In the genomic region with DNA sequence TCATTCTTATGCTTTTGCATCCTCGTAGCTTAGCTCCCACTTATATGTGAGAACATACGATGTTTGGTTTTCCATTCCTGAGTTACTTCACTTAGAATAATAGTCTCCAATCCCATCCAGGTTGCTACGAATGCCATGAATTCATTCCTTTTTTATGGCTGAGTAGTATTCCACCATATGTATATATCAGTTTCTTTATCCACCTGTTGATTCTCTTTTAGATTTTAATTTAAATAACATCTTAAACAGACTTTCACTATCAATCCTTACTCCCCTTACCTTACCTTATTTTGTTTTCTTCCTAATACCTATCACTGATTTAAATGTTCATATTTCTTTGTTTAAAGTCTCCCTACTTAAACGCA, we compare ENCODE assay signal across 9 cellular contexts. TPM values are rescaled to one million over a fixed set of nuclear protein-coding genes. Genes with fewer than 3 reads are reported as not detected.
DNase-seq lines count a peak whose midpoint lies in the region; ATAC-seq, FAIRE-seq and TF ChIP-seq lines count a peak whose summit lies in the region.
"Had no signal": no experiment of that assay in that cellular context is flagged by ENCODE, and none has a peak within 500 bp of the region (broad histone marks: within the 10 kb centered on the region; RNA-seq: fewer than 3 reads in every experiment).

No MANE protein-coding gene starts in this region.

- TF ChIP-seq POLR2A in GM12891 (IDR thresholded peaks at IDR 0.05; ENCODE audit: low read depth, low read length) = no peak

- no peaks in the 10 kb centered on the region for H3K9me3 ChIP-seq in SK-N-MC (ENCODE audit: low read depth, low read length)

- H3K4me3 ChIP-seq in GM12864 (ENCODE audit: low read depth, low read length) = peak overlapping the region; percentile 71; the same call in 1 of the 2 replicates
- peak overlapping the region; percentile 89 for H3K4me3 ChIP-seq in SK-N-MC
- peak overlapping the region; percentile 75 for H3K4me3 ChIP-seq in fibroblast of mammary gland (ENCODE audit: control insufficient read depth, low read depth, low read length)
- H3K4me3 ChIP-seq in retinal pigment epithelial cell (ENCODE audit: low read length) = peak overlapping the region; percentile 69

- peak overlapping the region; percentile 87 for H3K9ac ChIP-seq in SK-N-MC (ENCODE audit: insufficient read length)

- H3K36me3 ChIP-seq in SK-N-MC (ENCODE audit: insufficient read depth, low read length) = peaks cover 7% of the 10 kb centered on the region; the same call in 1 of the 2 replicates

- no peak for DNase-seq in GM12864 (ENCODE audit: low read depth)
- DNase-seq in SK-N-MC (ENCODE audit: low read depth, low spot score) = no peak
- DNase-seq in fibroblast of mammary gland (ENCODE audit: low read depth) = no peak
- DNase-seq in retinal pigment epithelial cell (ENCODE audit: low read depth) = no peak
- DNase-seq in NCI-H82 treated with DMSO at 0.1 percent for 48 hours (lab: John Stamatoyannopoulos, UW; ENCODE audit: unreplicated experiment) = no peak
- no peak for DNase-seq in GM12891 (ENCODE audit: insufficient read length, low spot score)
- DNase-seq in NCI-H748 (lab: John Stamatoyannopoulos, UW; ENCODE audit: unreplicated experiment) = no peak

- no peak for FAIRE-seq in GM12891 (lab: Jason Lieb, UNC)
- FAIRE-seq: endometrium had no signal

- H3K27ac ChIP-seq in SK-N-MC = no peak overlapping the region; the same call in 1 of the 2 replicates

- no peak for ATAC-seq in GM18858 (IDR thresholded peaks at IDR 0.05; ENCODE audit: unreplicated experiment)

- TF ChIP-seq CTCF in GM12864 (IDR thresholded peaks at IDR 0.05; ENCODE audit: low read depth, low read length, missing control alignments) (no peak), fibroblast of mammary gland (conservative IDR thresholded peaks at IDR 0.05; ENCODE audit: control insufficient read depth, insufficient read depth, low read depth, low read length) (no peak), retinal pigment epithelial cell (conservative IDR thresholded peaks at IDR 0.05; ENCODE audit: low read depth, low read length) (no peak)

TF ChIP-seq in GM12891, 5 proteins besides CTCF, POLR2A, EP300 and RAD21:
- no peak for TF ChIP-seq TAF1 (IDR thresholded peaks at IDR 0.05; ENCODE audit: low read depth, low read length)
- TF ChIP-seq POLR2AphosphoS5 (IDR thresholded peaks at IDR 0.05; ENCODE audit: low read depth, low read length) = no peak
- TF ChIP-seq POU2F2 (IDR thresholded peaks at IDR 0.05; ENCODE audit: low read depth, low read length) = no peak
- no peak for TF ChIP-seq SPI1 (IDR thresholded peaks at IDR 0.05; ENCODE audit: low read depth, low read length)
- TF ChIP-seq PAX5 (IDR thresholded peaks at IDR 0.05; ENCODE audit: insufficient read depth, low read length, severe bottlenecking) = no peak

RNA-seq across cellular contexts. Expression of a gene that starts 0.5 kb away (rescaled TPM):
- polyA plus RNA-seq in GM12891 (2012; ENCODE audit: low read depth, missing spikeins) = 2.7 TPM

RNA-seq across cellular contexts. Expression of a gene that starts 29.0 kb away (rescaled TPM):
- 0.01 TPM for polyA plus RNA-seq in GM12891 (2012; ENCODE audit: low read depth, missing spikeins)
